13 cellular contexts compared by ENCODE assay signal in the genomic region with DNA sequence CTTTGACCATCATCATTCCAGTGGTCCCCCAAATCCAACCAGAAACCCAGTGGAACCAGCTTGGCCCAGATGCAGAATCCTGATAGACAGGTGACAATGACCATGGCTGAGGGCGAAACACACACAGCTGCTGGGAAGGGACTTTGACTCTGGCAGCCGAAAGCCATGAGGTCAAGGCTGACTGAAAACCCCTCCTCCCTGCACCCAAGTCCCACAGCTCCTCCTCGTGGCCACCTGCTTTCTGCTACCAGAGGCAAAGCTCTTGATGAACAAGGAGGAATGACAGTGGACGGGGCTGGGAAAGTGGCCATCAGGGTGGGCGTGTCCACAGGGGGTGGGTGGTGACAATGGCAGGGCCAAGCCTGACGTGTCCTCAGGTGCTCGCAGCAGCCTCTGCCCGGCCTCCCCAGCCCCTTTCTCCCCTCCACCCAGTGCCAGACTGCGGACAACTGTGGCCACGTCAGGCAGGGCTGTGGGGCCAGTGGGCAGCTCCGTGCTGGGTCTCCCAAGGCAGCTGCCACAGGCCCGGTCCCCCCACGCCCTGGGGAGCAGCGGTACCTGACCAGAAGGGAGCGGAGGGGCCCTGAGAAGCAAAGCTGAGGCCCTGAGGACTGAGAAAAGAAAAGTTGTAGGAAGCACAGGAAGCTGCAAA. TPM values are rescaled to one million over a fixed set of nuclear protein-coding genes. Genes with fewer than 3 reads are reported as not detected.
DNase-seq lines count a peak whose midpoint lies in the region; ATAC-seq and TF ChIP-seq lines count a peak whose summit lies in the region.
"Had no signal": no experiment of that assay in that cellular context is flagged by ENCODE, and none has a peak within 500 bp of the region (broad histone marks: within the 10 kb centered on the region; RNA-seq: fewer than 3 reads in every experiment).

No MANE protein-coding gene starts in this region.

- peaks cover 2% of the 10 kb centered on the region for H3K4me1 Mint-ChIP-seq in chondrocyte (ENCODE audit: low read depth)
- H3K4me1 Mint-ChIP-seq in CD4-positive, alpha-beta memory T cell: no peaks in the 10 kb centered on the region
- H3K4me1 Mint-ChIP-seq in effector memory CD8-positive, alpha-beta T cell (ENCODE audit: low read depth in 2 of 2): no peaks in the 10 kb centered on the region

- TF ChIP-seq EP300 in Ishikawa (IDR thresholded peaks at IDR 0.05; ENCODE audit: borderline replicate concordance): no peak

- TF ChIP-seq CTCF in chondrocyte (IDR thresholded peaks at IDR 0.05) (no peak), GM13976 (IDR thresholded peaks at IDR 0.05; ENCODE audit: borderline replicate concordance, control extremely low read depth, extremely low read depth, insufficient read depth, missing control alignments) (no peak)

- peaks cover 26% of the 10 kb centered on the region for H3K36me3 Mint-ChIP-seq in chondrocyte (ENCODE audit: low read depth)
- peaks cover 7 to 9% of the 10 kb centered on the region in 2 donors for H3K36me3 Mint-ChIP-seq in CD4-positive, alpha-beta memory T cell
- H3K36me3 Mint-ChIP-seq in effector memory CD8-positive, alpha-beta T cell (ENCODE audit: insufficient read depth): peaks cover 4% of the 10 kb centered on the region

- ATAC-seq in GM19023 (IDR thresholded peaks at IDR 0.05; ENCODE audit: unreplicated experiment): no peak
- ATAC-seq in effector memory CD8-positive, alpha-beta T cell (replicated peaks): no peak

- H3K27me3 Mint-ChIP-seq in chondrocyte (ENCODE audit: low read depth): no peaks in the 10 kb centered on the region
- peaks cover 0 to 4% of the 10 kb centered on the region in 2 donors for H3K27me3 Mint-ChIP-seq in CD4-positive, alpha-beta memory T cell
- H3K27me3 Mint-ChIP-seq in effector memory CD8-positive, alpha-beta T cell: no peaks in the 10 kb centered on the region

- DNase-seq in COLO668 (lab: John Stamatoyannopoulos, UW; ENCODE audit: unreplicated experiment): peak; percentile 23
- peak; percentile 86 for DNase-seq in chondrocyte (ENCODE audit: low spot score)
- DNase-seq in myocyte (ENCODE audit: low read depth): peak; percentile 91
- no peak for DNase-seq in GM13976 (ENCODE audit: low spot score)
- no peak for DNase-seq in CD4-positive, alpha-beta memory T cell
- DNase-seq in effector memory CD8-positive, alpha-beta T cell: no peak
- DNase-seq: GOT3, NCI-H1105, SIG-M5 had no signal

- no peak overlapping the region for H3K27ac ChIP-seq in CD4-positive, alpha-beta memory T cell (ENCODE audit: low read depth, low read length)
- H3K27ac ChIP-seq: neutrophil, tibial artery had no signal

- H3K27me3 ChIP-seq in CD4-positive, alpha-beta memory T cell (ENCODE audit: insufficient read depth, low read length): no peaks in the 10 kb centered on the region
- H3K27me3 ChIP-seq: neutrophil, tibial artery had no signal

- H3K4me3 ChIP-seq in CD4-positive, alpha-beta memory T cell (ENCODE audit: low read length in 2 of 2): no peak overlapping the region
- H3K4me3 ChIP-seq: tibial artery had no signal

- no peak overlapping the region for H3K27ac Mint-ChIP-seq in chondrocyte (ENCODE audit: unreplicated experiment)
- no peak overlapping the region for H3K27ac Mint-ChIP-seq in CD4-positive, alpha-beta memory T cell
- H3K27ac Mint-ChIP-seq in effector memory CD8-positive, alpha-beta T cell: no peak overlapping the region

- CTCF ChIA-PET in CD4-positive, alpha-beta memory T cell (lab: Charles Lee; ENCODE audit: partially characterized antibody): interaction anchor here (2.2 kb wide), 1 partner anchor 13 kb away, joined by 11 read pairs; no protein-coding TSS in a partner anchor

- TF ChIP-seq RAD21 in Ishikawa (IDR thresholded peaks at IDR 0.05; ENCODE audit: low read depth): peak; percentile 70

- H3K4me3 Mint-ChIP-seq in chondrocyte (ENCODE audit: unreplicated experiment): no peak overlapping the region
- no peak overlapping the region for H3K4me3 Mint-ChIP-seq in CD4-positive, alpha-beta memory T cell
- H3K4me3 Mint-ChIP-seq in effector memory CD8-positive, alpha-beta T cell: no peak overlapping the region

- peaks cover 5% of the 10 kb centered on the region for H3K9me3 Mint-ChIP-seq in chondrocyte (ENCODE audit: low read depth)
- peaks cover 0 to 42% (median 18%) of the 10 kb centered on the region in 8 donors for H3K9me3 Mint-ChIP-seq in CD4-positive, alpha-beta memory T cell
- H3K9me3 Mint-ChIP-seq in effector memory CD8-positive, alpha-beta T cell: peaks cover 0 to 3% of the 10 kb centered on the region in 2 donors

- POLR2A ChIA-PET in CD4-positive, alpha-beta memory T cell (lab: Charles Lee; ENCODE audit: partially characterized antibody): no interaction called here

- intact Hi-C loops in CD4-positive, alpha-beta memory T cell (cut with micrococcal nuclease): no loop called here

- H3K4me1 ChIP-seq in CD4-positive, alpha-beta memory T cell (ENCODE audit: insufficient read depth, low read length): no peaks in the 10 kb centered on the region
- H3K4me1 ChIP-seq: tibial artery had no signal

- no peaks in the 10 kb centered on the region for H3K36me3 ChIP-seq in CD4-positive, alpha-beta memory T cell (ENCODE audit: insufficient read depth, low read length)
- H3K36me3 ChIP-seq: neutrophil had no signal

- H3K9me3 ChIP-seq in CD4-positive, alpha-beta memory T cell (ENCODE audit: control insufficient read depth in 1 of 2, low read length in 2 of 2): no peaks in the 10 kb centered on the region
- H3K9me3 ChIP-seq: neutrophil had no signal

- in situ Hi-C loops in GM13976 (cut with MboI; ENCODE audit: low sequenced_read_pairs, unreplicated experiment): no loop called here

TF ChIP-seq in Ishikawa, 13 proteins besides CTCF, POLR2A, EP300 and RAD21:
- TF ChIP-seq TCF12 (IDR thresholded peaks at IDR 0.05; ENCODE audit: low read depth): no peak
- TF ChIP-seq CEBPB (IDR thresholded peaks at IDR 0.05): no peak
- TF ChIP-seq, protein P1, sequence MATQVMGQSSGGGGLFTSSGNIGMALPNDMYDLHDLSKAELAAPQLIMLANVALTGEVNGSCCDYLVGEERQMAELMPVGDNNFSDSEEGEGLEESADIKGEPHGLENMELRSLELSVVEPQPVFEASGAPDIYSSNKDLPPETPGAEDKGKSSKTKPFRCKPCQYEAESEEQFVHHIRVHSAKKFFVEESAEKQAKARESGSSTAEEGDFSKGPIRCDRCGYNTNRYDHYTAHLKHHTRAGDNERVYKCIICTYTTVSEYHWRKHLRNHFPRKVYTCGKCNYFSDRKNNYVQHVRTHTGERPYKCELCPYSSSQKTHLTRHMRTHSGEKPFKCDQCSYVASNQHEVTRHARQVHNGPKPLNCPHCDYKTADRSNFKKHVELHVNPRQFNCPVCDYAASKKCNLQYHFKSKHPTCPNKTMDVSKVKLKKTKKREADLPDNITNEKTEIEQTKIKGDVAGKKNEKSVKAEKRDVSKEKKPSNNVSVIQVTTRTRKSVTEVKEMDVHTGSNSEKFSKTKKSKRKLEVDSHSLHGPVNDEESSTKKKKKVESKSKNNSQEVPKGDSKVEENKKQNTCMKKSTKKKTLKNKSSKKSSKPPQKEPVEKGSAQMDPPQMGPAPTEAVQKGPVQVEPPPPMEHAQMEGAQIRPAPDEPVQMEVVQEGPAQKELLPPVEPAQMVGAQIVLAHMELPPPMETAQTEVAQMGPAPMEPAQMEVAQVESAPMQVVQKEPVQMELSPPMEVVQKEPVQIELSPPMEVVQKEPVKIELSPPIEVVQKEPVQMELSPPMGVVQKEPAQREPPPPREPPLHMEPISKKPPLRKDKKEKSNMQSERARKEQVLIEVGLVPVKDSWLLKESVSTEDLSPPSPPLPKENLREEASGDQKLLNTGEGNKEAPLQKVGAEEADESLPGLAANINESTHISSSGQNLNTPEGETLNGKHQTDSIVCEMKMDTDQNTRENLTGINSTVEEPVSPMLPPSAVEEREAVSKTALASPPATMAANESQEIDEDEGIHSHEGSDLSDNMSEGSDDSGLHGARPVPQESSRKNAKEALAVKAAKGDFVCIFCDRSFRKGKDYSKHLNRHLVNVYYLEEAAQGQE (IDR thresholded peaks at IDR 0.05; ENCODE audit: low read depth): no peak
- no peak for TF ChIP-seq CREB1 (IDR thresholded peaks at IDR 0.05; ENCODE audit: low read depth)
- TF ChIP-seq NFIC (IDR thresholded peaks at IDR 0.05): no peak
- TF ChIP-seq YY1 (IDR thresholded peaks at IDR 0.05; ENCODE audit: low read depth): no peak
- TF ChIP-seq ZBTB7A (IDR thresholded peaks at IDR 0.05; ENCODE audit: low read depth): no peak
- no peak for TF ChIP-seq FOXM1 (IDR thresholded peaks at IDR 0.05; ENCODE audit: borderline replicate concordance, low read depth)
- no peak for TF ChIP-seq TEAD4 (IDR thresholded peaks at IDR 0.05)
- TF ChIP-seq, protein P2, sequence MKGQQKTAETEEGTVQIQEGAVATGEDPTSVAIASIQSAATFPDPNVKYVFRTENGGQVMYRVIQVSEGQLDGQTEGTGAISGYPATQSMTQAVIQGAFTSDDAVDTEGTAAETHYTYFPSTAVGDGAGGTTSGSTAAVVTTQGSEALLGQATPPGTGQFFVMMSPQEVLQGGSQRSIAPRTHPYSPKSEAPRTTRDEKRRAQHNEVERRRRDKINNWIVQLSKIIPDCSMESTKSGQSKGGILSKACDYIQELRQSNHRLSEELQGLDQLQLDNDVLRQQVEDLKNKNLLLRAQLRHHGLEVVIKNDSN (IDR thresholded peaks at IDR 0.05): no peak
- no peak for TF ChIP-seq EGR1 (IDR thresholded peaks at IDR 0.05)
- no peak for TF ChIP-seq MAX (IDR thresholded peaks at IDR 0.05)
- TF ChIP-seq TAF1 (IDR thresholded peaks at IDR 0.05; ENCODE audit: low read depth): no peak
TF ChIP-seq in Ishikawa: peak in this region for 0.

RNA-seq across cellular contexts. Expression of gene SARDH, which starts 30.8 kb away (rescaled TPM):
- 0.74 to 1.2 TPM in 2 of 3 replicates, not detected in the other for total RNA-seq in chondrocyte
- 55.6 and 70.3 TPM in 2 replicates for total RNA-seq in myocyte
- polyA plus RNA-seq in myocyte (2012): 27.4 TPM
- total RNA-seq in CD4-positive, alpha-beta memory T cell: 10 to 100 TPM; 18.6 to 19.3 TPM
- 1 to 10 TPM; 2.5 to 4.1 TPM for polyA plus RNA-seq in CD4-positive, alpha-beta memory T cell

Comparison
In these comparisons a context has a peak if more than half of its experiments do, and no peak if none do; other contexts are left out.
1. DNase-seq: peak in COLO668 (single experiment), chondrocyte (single experiment) and myocyte (single experiment); none in GM13976 (single experiment), CD4-positive, alpha-beta memory T cell (0 of 5) and effector memory CD8-positive, alpha-beta T cell (0 of 3).